ENCODE assay signal across 1 cellular context in the genomic region with DNA sequence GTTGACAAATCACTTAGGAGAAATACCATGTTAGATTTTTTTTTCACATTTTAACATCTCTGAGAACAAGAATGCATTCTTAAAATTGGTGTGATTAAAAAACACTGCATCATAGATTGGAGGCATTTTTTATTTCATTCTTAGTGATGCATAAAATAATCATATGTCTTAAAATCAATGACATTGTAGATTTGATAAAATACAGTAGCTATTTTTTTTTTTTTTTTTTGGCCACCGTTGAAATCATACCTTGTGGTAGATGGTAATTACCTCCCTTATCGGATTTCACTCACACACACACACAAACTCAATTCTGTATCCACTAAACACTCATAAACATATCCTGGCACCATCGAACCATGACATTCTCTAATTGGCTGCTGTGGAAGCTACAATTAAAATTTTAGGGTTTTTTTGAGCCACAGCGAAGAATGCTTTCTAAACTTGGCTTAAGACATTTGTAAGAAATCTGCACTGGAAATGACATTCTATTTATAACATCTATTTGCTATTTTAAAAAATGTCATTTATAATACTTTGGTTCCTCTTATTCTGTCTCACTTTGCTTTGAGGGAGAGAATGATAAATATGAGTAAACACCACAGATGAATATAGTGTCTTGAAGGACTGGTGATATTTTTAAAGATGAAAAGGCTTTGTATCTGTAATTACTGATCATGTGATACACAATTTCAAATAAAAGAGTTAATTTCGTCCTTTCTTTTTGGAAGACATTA.
A peak's percentile ranks its signal among the peaks of the same experiment; 100 is the strongest.
TF ChIP-seq lines count a peak whose summit lies in the region.

No MANE protein-coding gene starts in this region.

TF ChIP-seq in GM12878, 131 proteins besides CTCF, POLR2A, EP300 and RAD21 (continued from another document):
- TF ChIP-seq, protein P1, sequence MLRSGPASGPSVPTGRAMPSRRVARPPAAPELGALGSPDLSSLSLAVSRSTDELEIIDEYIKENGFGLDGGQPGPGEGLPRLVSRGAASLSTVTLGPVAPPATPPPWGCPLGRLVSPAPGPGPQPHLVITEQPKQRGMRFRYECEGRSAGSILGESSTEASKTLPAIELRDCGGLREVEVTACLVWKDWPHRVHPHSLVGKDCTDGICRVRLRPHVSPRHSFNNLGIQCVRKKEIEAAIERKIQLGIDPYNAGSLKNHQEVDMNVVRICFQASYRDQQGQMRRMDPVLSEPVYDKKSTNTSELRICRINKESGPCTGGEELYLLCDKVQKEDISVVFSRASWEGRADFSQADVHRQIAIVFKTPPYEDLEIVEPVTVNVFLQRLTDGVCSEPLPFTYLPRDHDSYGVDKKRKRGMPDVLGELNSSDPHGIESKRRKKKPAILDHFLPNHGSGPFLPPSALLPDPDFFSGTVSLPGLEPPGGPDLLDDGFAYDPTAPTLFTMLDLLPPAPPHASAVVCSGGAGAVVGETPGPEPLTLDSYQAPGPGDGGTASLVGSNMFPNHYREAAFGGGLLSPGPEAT (IDR thresholded peaks at IDR 0.05; ENCODE audit: low read depth), result no peak
- TF ChIP-seq PML (IDR thresholded peaks at IDR 0.05; ENCODE audit: low read length), result no peak
- no peak for TF ChIP-seq SIX5 (IDR thresholded peaks at IDR 0.05; ENCODE audit: low read depth, low read length, severe bottlenecking)
- TF ChIP-seq SP1 (IDR thresholded peaks at IDR 0.05; ENCODE audit: low read depth, low read length), result no peak
- peak; percentile 33; the same call in 1 of the 2 replicates for TF ChIP-seq NFIC (IDR thresholded peaks at IDR 0.05; ENCODE audit: low read depth, low read length)
- TF ChIP-seq, protein P2, sequence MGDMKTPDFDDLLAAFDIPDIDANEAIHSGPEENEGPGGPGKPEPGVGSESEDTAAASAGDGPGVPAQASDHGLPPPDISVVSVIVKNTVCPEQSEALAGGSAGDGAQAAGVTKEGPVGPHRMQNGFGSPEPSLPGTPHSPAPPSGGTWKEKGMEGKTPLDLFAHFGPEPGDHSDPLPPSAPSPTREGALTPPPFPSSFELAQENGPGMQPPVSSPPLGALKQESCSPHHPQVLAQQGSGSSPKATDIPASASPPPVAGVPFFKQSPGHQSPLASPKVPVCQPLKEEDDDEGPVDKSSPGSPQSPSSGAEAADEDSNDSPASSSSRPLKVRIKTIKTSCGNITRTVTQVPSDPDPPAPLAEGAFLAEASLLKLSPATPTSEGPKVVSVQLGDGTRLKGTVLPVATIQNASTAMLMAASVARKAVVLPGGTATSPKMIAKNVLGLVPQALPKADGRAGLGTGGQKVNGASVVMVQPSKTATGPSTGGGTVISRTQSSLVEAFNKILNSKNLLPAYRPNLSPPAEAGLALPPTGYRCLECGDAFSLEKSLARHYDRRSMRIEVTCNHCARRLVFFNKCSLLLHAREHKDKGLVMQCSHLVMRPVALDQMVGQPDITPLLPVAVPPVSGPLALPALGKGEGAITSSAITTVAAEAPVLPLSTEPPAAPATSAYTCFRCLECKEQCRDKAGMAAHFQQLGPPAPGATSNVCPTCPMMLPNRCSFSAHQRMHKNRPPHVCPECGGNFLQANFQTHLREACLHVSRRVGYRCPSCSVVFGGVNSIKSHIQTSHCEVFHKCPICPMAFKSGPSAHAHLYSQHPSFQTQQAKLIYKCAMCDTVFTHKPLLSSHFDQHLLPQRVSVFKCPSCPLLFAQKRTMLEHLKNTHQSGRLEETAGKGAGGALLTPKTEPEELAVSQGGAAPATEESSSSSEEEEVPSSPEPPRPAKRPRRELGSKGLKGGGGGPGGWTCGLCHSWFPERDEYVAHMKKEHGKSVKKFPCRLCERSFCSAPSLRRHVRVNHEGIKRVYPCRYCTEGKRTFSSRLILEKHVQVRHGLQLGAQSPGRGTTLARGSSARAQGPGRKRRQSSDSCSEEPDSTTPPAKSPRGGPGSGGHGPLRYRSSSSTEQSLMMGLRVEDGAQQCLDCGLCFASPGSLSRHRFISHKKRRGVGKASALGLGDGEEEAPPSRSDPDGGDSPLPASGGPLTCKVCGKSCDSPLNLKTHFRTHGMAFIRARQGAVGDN (IDR thresholded peaks at IDR 0.05), result no peak
- TF ChIP-seq ZBED1 (IDR thresholded peaks at IDR 0.05; ENCODE audit: borderline replicate concordance), result no peak
- TF ChIP-seq SRF (IDR thresholded peaks at IDR 0.05; ENCODE audit: low read depth in 2 of 2, low read length in 2 of 2), result no peak
- peak; percentile 67 for TF ChIP-seq MEF2B (IDR thresholded peaks at IDR 0.05; ENCODE audit: partially characterized antibody, poor library complexity, severe bottlenecking)
- TF ChIP-seq, protein P3, sequence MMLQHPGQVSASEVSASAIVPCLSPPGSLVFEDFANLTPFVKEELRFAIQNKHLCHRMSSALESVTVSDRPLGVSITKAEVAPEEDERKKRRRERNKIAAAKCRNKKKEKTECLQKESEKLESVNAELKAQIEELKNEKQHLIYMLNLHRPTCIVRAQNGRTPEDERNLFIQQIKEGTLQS (IDR thresholded peaks at IDR 0.05; ENCODE audit: borderline replicate concordance, extremely low read depth, low read depth, low read length), result no peak
- no peak for TF ChIP-seq HDGF (IDR thresholded peaks at IDR 0.05)
- no peak for TF ChIP-seq ZNF24 (IDR thresholded peaks at IDR 0.05)
- no peak for TF ChIP-seq SMAD1 (IDR thresholded peaks at IDR 0.05; ENCODE audit: low read depth, partially characterized antibody)
- no peak for TF ChIP-seq TCF12 (IDR thresholded peaks at IDR 0.05; ENCODE audit: low read depth, low read length)
- no peak for TF ChIP-seq ETV6 (conservative IDR thresholded peaks at IDR 0.05 in 1 of 2, IDR thresholded peaks at IDR 0.05 in 1 of 2; ENCODE audit: borderline replicate concordance in 1 of 2, low read depth in 1 of 2)
- TF ChIP-seq, protein P4, sequence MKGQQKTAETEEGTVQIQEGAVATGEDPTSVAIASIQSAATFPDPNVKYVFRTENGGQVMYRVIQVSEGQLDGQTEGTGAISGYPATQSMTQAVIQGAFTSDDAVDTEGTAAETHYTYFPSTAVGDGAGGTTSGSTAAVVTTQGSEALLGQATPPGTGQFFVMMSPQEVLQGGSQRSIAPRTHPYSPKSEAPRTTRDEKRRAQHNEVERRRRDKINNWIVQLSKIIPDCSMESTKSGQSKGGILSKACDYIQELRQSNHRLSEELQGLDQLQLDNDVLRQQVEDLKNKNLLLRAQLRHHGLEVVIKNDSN (IDR thresholded peaks at IDR 0.05; ENCODE audit: borderline replicate concordance, extremely low read length, insufficient read depth, low read depth, low read length), result no peak
- no peak for TF ChIP-seq ZSCAN29 (IDR thresholded peaks at IDR 0.05)
- no peak for TF ChIP-seq ZZZ3 (IDR thresholded peaks at IDR 0.05; ENCODE audit: control insufficient read depth, insufficient read length, low read depth)
- TF ChIP-seq FOXM1 (IDR thresholded peaks at IDR 0.05; ENCODE audit: low read depth, low read length), result no peak
- TF ChIP-seq, protein P5, sequence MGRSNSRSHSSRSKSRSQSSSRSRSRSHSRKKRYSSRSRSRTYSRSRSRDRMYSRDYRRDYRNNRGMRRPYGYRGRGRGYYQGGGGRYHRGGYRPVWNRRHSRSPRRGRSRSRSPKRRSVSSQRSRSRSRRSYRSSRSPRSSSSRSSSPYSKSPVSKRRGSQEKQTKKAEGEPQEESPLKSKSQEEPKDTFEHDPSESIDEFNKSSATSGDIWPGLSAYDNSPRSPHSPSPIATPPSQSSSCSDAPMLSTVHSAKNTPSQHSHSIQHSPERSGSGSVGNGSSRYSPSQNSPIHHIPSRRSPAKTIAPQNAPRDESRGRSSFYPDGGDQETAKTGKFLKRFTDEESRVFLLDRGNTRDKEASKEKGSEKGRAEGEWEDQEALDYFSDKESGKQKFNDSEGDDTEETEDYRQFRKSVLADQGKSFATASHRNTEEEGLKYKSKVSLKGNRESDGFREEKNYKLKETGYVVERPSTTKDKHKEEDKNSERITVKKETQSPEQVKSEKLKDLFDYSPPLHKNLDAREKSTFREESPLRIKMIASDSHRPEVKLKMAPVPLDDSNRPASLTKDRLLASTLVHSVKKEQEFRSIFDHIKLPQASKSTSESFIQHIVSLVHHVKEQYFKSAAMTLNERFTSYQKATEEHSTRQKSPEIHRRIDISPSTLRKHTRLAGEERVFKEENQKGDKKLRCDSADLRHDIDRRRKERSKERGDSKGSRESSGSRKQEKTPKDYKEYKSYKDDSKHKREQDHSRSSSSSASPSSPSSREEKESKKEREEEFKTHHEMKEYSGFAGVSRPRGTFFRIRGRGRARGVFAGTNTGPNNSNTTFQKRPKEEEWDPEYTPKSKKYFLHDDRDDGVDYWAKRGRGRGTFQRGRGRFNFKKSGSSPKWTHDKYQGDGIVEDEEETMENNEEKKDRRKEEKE (IDR thresholded peaks at IDR 0.05), result no peak
- TF ChIP-seq, protein P6, sequence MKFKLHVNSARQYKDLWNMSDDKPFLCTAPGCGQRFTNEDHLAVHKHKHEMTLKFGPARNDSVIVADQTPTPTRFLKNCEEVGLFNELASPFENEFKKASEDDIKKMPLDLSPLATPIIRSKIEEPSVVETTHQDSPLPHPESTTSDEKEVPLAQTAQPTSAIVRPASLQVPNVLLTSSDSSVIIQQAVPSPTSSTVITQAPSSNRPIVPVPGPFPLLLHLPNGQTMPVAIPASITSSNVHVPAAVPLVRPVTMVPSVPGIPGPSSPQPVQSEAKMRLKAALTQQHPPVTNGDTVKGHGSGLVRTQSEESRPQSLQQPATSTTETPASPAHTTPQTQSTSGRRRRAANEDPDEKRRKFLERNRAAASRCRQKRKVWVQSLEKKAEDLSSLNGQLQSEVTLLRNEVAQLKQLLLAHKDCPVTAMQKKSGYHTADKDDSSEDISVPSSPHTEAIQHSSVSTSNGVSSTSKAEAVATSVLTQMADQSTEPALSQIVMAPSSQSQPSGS (IDR thresholded peaks at IDR 0.05; ENCODE audit: low read length), result no peak
- peak; percentile 31; the same call in 1 of the 2 replicates for TF ChIP-seq RUNX3 (IDR thresholded peaks at IDR 0.05; ENCODE audit: low read length)
